7 cellular contexts compared by ENCODE assay signal in genomic region chr17:39667262-39668140, GRCh38. TPM values are rescaled to one million over a fixed set of nuclear protein-coding genes. Genes with fewer than 3 reads are reported as not detected.
DNase-seq lines count a peak whose midpoint lies in the region; ATAC-seq and TF ChIP-seq lines count a peak whose summit lies in the region.

No MANE protein-coding gene starts in this region.

- H3K4me3 ChIP-seq in HUES64 (ENCODE audit: low read length) = peak overlapping the region; percentile 54
- peak overlapping the region; percentile 57 to 64 for H3K4me3 ChIP-seq in right atrium auricular region
- H3K4me3 ChIP-seq in spleen = peak overlapping the region in 5 of 8 donors; percentile 41 to 72 (median 53)

- DNase-seq in WTC11 (ENCODE audit: low spot score) (peak; percentile 25), right atrium auricular region (ENCODE audit: low spot score) (no peak), spleen (peak; percentile 77), superior temporal gyrus (ENCODE audit: extremely low spot score) (no peak), EL (no peak)

- peaks cover 56% of the 10 kb centered on the region for H3K4me1 Mint-ChIP-seq in WTC11

- no peak overlapping the region for H3K9ac ChIP-seq in HUES64 (ENCODE audit: low read depth, low read length)

- no peak overlapping the region for H3K27ac ChIP-seq in HUES64 (ENCODE audit: low read depth, low read length)
- H3K27ac ChIP-seq in right atrium auricular region = peak overlapping the region; percentile 89 to 96
- peak overlapping the region in 1 of 8 donors; percentile 7 for H3K27ac ChIP-seq in spleen

- WGBS in HUES64 = 3% methylated on average over 61 of the region's 61 CpGs
- WGBS in spleen, 5 donors = 5 to 8% (median 6%) methylated on average over 34 to 61 of the region's 61 CpGs

- peaks cover 47% of the 10 kb centered on the region for H3K27me3 Mint-ChIP-seq in WTC11 (ENCODE audit: low read depth)

- peaks cover 21% of the 10 kb centered on the region for H3K4me1 ChIP-seq in HUES64 (ENCODE audit: insufficient read depth, low read length)
- peaks cover 0 to 81% of the 10 kb centered on the region in 2 donors for H3K4me1 ChIP-seq in right atrium auricular region
- peaks cover 0 to 64% (median 23%) of the 10 kb centered on the region in 6 donors for H3K4me1 ChIP-seq in spleen

- H3K27ac Mint-ChIP-seq in WTC11 = no peak overlapping the region

- H3K9me3 ChIP-seq in HUES64 (ENCODE audit: insufficient read depth, low read depth, low read length) (no peaks in the 10 kb centered on the region), right atrium auricular region (no peaks in the 10 kb centered on the region), spleen (no peaks in the 10 kb centered on the region)

- no peaks in the 10 kb centered on the region for H3K36me3 Mint-ChIP-seq in WTC11

- TF ChIP-seq CTCF in WTC11 (IDR thresholded peaks at IDR 0.05) (no peak), right atrium auricular region (IDR thresholded peaks at IDR 0.05) (no peak), spleen (IDR thresholded peaks at IDR 0.05 in 8 of 11, conservative IDR thresholded peaks at IDR 0.05 in 3 of 11) (no peak)

- peaks cover 44% of the 10 kb centered on the region for H3K27me3 ChIP-seq in HUES64 (ENCODE audit: insufficient read depth, low read length)
- H3K27me3 ChIP-seq in right atrium auricular region = no peaks in the 10 kb centered on the region
- peaks cover 4 to 78% (median 43%) of the 10 kb centered on the region in 7 donors for H3K27me3 ChIP-seq in spleen (replicated peaks in 1 of 7)

- CTCF ChIA-PET in WTC11 (lab: Charles Lee) = interaction anchor here (0.7 to 18.0 kb wide), 9 partner anchors 11 to 346 kb away, joined by 3 to 876 read pairs (median 4); partner anchors contain the start of genes ERBB2, MIEN1 and PPP1R1B

- peak overlapping the region; percentile 71 for H3K4me3 Mint-ChIP-seq in WTC11

- no peak for TF ChIP-seq POLR2A in spleen (IDR thresholded peaks at IDR 0.05)

- intact Hi-C loops in spleen (cut with DNase I; ENCODE audit: low total_unique reads) = no loop called here

- ATAC-seq in WTC11 = no peak
- no peak for ATAC-seq in GM21619 (IDR thresholded peaks at IDR 0.05; ENCODE audit: unreplicated experiment)

- no peaks in the 10 kb centered on the region for H3K9me3 Mint-ChIP-seq in WTC11

- H3K36me3 ChIP-seq in HUES64 (ENCODE audit: insufficient read depth, low read length) (no peaks in the 10 kb centered on the region), right atrium auricular region (peaks cover 2% of the 10 kb centered on the region), spleen (peaks cover 0 to 18% (median 8%) of the 10 kb centered on the region in 6 donors)

- POLR2A ChIA-PET in WTC11 (lab: Charles Lee) = interaction anchor here (0.9 to 1.1 kb wide), 2 partner anchors 15 to 21 kb away, joined by 3 to 4 read pairs; no protein-coding TSS in a partner anchor

TF ChIP-seq in WTC11, 78 proteins besides CTCF, POLR2A, EP300 and RAD21:
- TF ChIP-seq ZNF423 (CRISPR knock-in tag; IDR thresholded peaks at IDR 0.05) (peak; percentile 45), RELA (CRISPR knock-in tag; IDR thresholded peaks at IDR 0.05; ENCODE audit: borderline replicate concordance) (0 out of 2 replicates have a peak, but pooled peaks have one; percentile 14), SP1 (CRISPR knock-in tag; conservative IDR thresholded peaks at IDR 0.05) (no peak)
TF ChIP-seq in WTC11: peak in this region for 2.

RNA-seq across cellular contexts. Expression of gene PNMT, which starts 0.8 kb away (rescaled TPM):
- 2.9 TPM for polyA plus RNA-seq in HUES64 (2013, experiment 1 of 2)
- polyA plus RNA-seq in HUES64 (2013, experiment 2 of 2) = 1.9 TPM
- total RNA-seq in WTC11 (2021) (2.4 to 3.1 TPM (median 2.7 TPM) in 3 replicates), right atrium auricular region (10 to 100 TPM; 14.9 to 26.2 TPM), spleen (1 to 10 TPM in 1 of 7 donors, under 1 TPM in 2, not detected in 4; 0.47 to 2.4 (median 0.51) TPM)
- under 1 TPM; 0.28 to 0.93 (median 0.80) TPM for polyA plus RNA-seq in spleen

RNA-seq across cellular contexts. Expression of gene TCAP, which starts 2.4 kb away (rescaled TPM):
- polyA plus RNA-seq in HUES64 (2013, experiment 1 of 2) = 0.40 TPM
- polyA plus RNA-seq in HUES64 (2013, experiment 2 of 2) = 0.32 TPM
- 2.5 to 2.9 TPM (median 2.8 TPM) in 3 replicates for total RNA-seq in WTC11 (2021)
- 1,000 to 10,000 TPM; 3,380 to 5,284 TPM for total RNA-seq in right atrium auricular region
- 1 to 10 TPM; 1.5 to 3.1 (median 2.2) TPM for total RNA-seq in spleen
- 1 to 10 TPM; 1.6 to 3.2 (median 2.0) TPM for polyA plus RNA-seq in spleen

RNA-seq across cellular contexts. Expression of gene PGAP3, which starts 20.4 kb away (rescaled TPM):
- polyA plus RNA-seq in HUES64 (2013, experiment 1 of 2) = 10.3 TPM
- 8.7 TPM for polyA plus RNA-seq in HUES64 (2013, experiment 2 of 2)
- 24.3 to 25.7 TPM (median 24.9 TPM) in 3 replicates for total RNA-seq in WTC11 (2021)
- 10 to 100 TPM; 14.0 to 21.6 TPM for total RNA-seq in right atrium auricular region
- total RNA-seq in spleen = 10 to 100 TPM; 15.5 to 27.4 (median 20.7) TPM
- 10 to 100 TPM; 11.5 to 21.3 (median 18.3) TPM for polyA plus RNA-seq in spleen

RNA-seq across cellular contexts. Expression of gene STARD3, which starts 30.6 kb away (rescaled TPM):
- polyA plus RNA-seq in HUES64 (2013, experiment 1 of 2) = 31.9 TPM
- polyA plus RNA-seq in HUES64 (2013, experiment 2 of 2) = 33.5 TPM
- total RNA-seq in WTC11 (2021) (64.9 to 75.3 TPM (median 65.4 TPM) in 3 replicates), right atrium auricular region (10 to 100 TPM; 18.5 to 22.2 TPM), spleen (100 to 1,000 TPM in 3 of 7 donors, 10 to 100 TPM in 4; 73.9 to 166 (median 98.7) TPM)
- 100 to 1,000 TPM in 2 of 3 donors, 10 to 100 TPM in 1; 59.5 to 119 (median 102) TPM for polyA plus RNA-seq in spleen

RNA-seq across cellular contexts. Expression of gene ERBB2, which starts 32.4 kb away (rescaled TPM):
- polyA plus RNA-seq in HUES64 (2013, experiment 1 of 2) = 138 TPM
- 104 TPM for polyA plus RNA-seq in HUES64 (2013, experiment 2 of 2)
- total RNA-seq in WTC11 (2021) = 153 to 209 TPM (median 158 TPM) in 3 replicates
- 10 to 100 TPM; 73.5 to 85.5 TPM for total RNA-seq in right atrium auricular region
- 10 to 100 TPM in 5 of 7 donors, 1 to 10 TPM in 2; 8.5 to 15.9 (median 13.8) TPM for total RNA-seq in spleen
- 1 to 10 TPM; 3.4 to 6.6 (median 4.3) TPM for polyA plus RNA-seq in spleen

Comparison
In these comparisons a context has a peak if more than half of its experiments do, and no peak if none do; other contexts are left out.
1. DNase-seq: peak in WTC11 (single experiment) and spleen (single experiment); none in right atrium auricular region (single experiment), superior temporal gyrus (single experiment) and EL (single experiment).
2. RNA of gene TCAP, which starts 2.4 kb away (total RNA-seq): 3,380 to 5,284 TPM in right atrium auricular region; 2.5 to 2.9 TPM in WTC11 and 1.5 to 3.1 TPM in spleen; every median in the first group is over 100 times any median in the second.
3. Peak in every context shown above with its lines, with median percentiles within 50 percentile points of each other: H3K4me3 ChIP-seq.